8 cellular contexts compared by ENCODE assay signal in genomic region chr17:27805520-27806146, GRCh38. TPM values are rescaled to one million over a fixed set of nuclear protein-coding genes. Genes with fewer than 3 reads are reported as not detected.
DNase-seq lines count a peak whose midpoint lies in the region; ATAC-seq and TF ChIP-seq lines count a peak whose summit lies in the region.

No MANE protein-coding gene starts in this region.

- peak overlapping the region in 1 of 2 donors; percentile 4 for H3K9ac ChIP-seq in liver (ENCODE audit: low read depth in 1 of 2, low read length in 2 of 2)

- 1% methylated on average over 14 of the region's 14 CpGs for WGBS in liver

- H3K27ac ChIP-seq in liver (ENCODE audit: low read depth in 1 of 2, low read length in 2 of 2): no peak overlapping the region

- peaks cover 0 to 11% (median 8%) of the 10 kb centered on the region in 4 donors for H3K4me1 ChIP-seq in liver (ENCODE audit: control insufficient read depth in 4 of 4, insufficient read depth in 4 of 4, low read length in 3 of 4)

- TF ChIP-seq RAD21 in liver (IDR thresholded peaks at IDR 0.05): peak; percentile 97

- peak; percentile 91 for TF ChIP-seq CTCF in liver (IDR thresholded peaks at IDR 0.05; ENCODE audit: low read depth, low read length, missing input control)

- no peaks in the 10 kb centered on the region for H3K36me3 ChIP-seq in liver (ENCODE audit: control insufficient read depth in 4 of 4, insufficient read depth in 3 of 4, low read depth in 1 of 4, low read length in 3 of 4)

- H3K4me3 ChIP-seq in liver (ENCODE audit: low read depth in 1 of 3, low read length in 3 of 3): peak overlapping the region in 1 of 3 donors; percentile 21

- H3K27me3 ChIP-seq in liver (ENCODE audit: control insufficient read depth in 4 of 4, insufficient read depth in 4 of 4, low read length in 3 of 4): no peaks in the 10 kb centered on the region

- peak; percentile 41 for ATAC-seq in HG03196 (IDR thresholded peaks at IDR 0.05; ENCODE audit: unreplicated experiment)

- H3K9me3 ChIP-seq in liver (ENCODE audit: control insufficient read depth in 4 of 4, low read length in 3 of 4): no peaks in the 10 kb centered on the region

- peak; percentile 84 for DNase-seq in SIG-M5 treated with dmso at 0.1 percent for 504 hours (lab: John Stamatoyannopoulos, UW; ENCODE audit: unreplicated experiment)
- DNase-seq in SIG-M5 (lab: John Stamatoyannopoulos, UW): no peak
- DNase-seq in NCI-H460 (ENCODE audit: extremely low read depth, low read depth): peak; percentile 83
- peak; percentile 74 to 82 for DNase-seq in activated CD4-positive, alpha-beta T cell treated with anti-CD3 and anti-CD28 coated beads for 4 hours
- DNase-seq in dedifferentiated amniotic fluid mesenchymal stem cell (ENCODE audit: extremely low spot score): peak; percentile 80
- DNase-seq in stimulated activated CD4-positive, alpha-beta T cell treated with anti-CD3 and anti-CD28 coated beads, Interleukin-2, amount 100 ng/mL, for 48 hours: peak; percentile 75 to 81

TF ChIP-seq in liver, 16 proteins besides CTCF, POLR2A, EP300 and RAD21:
- peak in 1 of 2 donors; percentile 35 for TF ChIP-seq RXRA (IDR thresholded peaks at IDR 0.05)
- TF ChIP-seq FOXA2 (IDR thresholded peaks at IDR 0.05): no peak

RNA-seq across cellular contexts. Expression of gene NOS2, which starts 5.3 kb away (rescaled TPM):
- total RNA-seq in NCI-H460 (2014; rRNA removed; shearing (Covaris generic)): not detected in 2 replicates
- polyA plus RNA-seq in NCI-H460 (2014; cell fraction: nucleus; rRNA removed): 0.04 and 0.11 TPM in 2 replicates
- under 1 TPM in 1 of 2 donors, not detected in 1; under 0.01 TPM for total RNA-seq in liver
- polyA plus RNA-seq in liver: under 1 TPM in 1 of 2 donors, not detected in 1; 0.01 TPM
